ENCODE assay signal across 8 cellular contexts in genomic region chr19:36572593-36573019, GRCh38. TPM values are rescaled to one million over a fixed set of nuclear protein-coding genes. Genes with fewer than 3 reads are reported as not detected.
DNase-seq lines count a peak whose midpoint lies in the region; ATAC-seq and TF ChIP-seq lines count a peak whose summit lies in the region.

No MANE protein-coding gene starts in this region.

- H3K4me1 ChIP-seq in mesodermal cell (ENCODE audit: control insufficient read depth, insufficient read depth, low read length, poor library complexity, severe bottlenecking) = no peaks in the 10 kb centered on the region
- peaks cover 2% of the 10 kb centered on the region for H3K4me1 ChIP-seq in urinary bladder (ENCODE audit: insufficient read depth)

- H3K4me3 ChIP-seq in brain microvascular endothelial cell (ENCODE audit: low read depth, low read length) (peak overlapping the region; percentile 99), mesodermal cell (ENCODE audit: extremely low read depth, insufficient read depth, low read length, poor library complexity, severe bottlenecking) (peak overlapping the region; percentile 95), urinary bladder (ENCODE audit: low read depth, low read length) (peak overlapping the region; percentile 93)

- H3K27ac ChIP-seq in brain microvascular endothelial cell (peak overlapping the region; percentile 82), mesodermal cell (ENCODE audit: low read depth, low read length, severe bottlenecking) (peak overlapping the region; percentile 96), urinary bladder (ENCODE audit: low read depth) (peak overlapping the region; percentile 93)

- TF ChIP-seq CTCF in brain microvascular endothelial cell (IDR thresholded peaks at IDR 0.05; ENCODE audit: low read depth, low read length, missing control alignments) = no peak

- peaks cover 52% of the 10 kb centered on the region for H3K36me3 Mint-ChIP-seq in activated naive CD4-positive, alpha-beta T cell treated with anti-CD3 and anti-CD28 coated beads, Interleukin-2, amount 50 U/mL, for 24 hours

- H3K4me1 Mint-ChIP-seq in activated naive CD4-positive, alpha-beta T cell treated with anti-CD3 and anti-CD28 coated beads, Interleukin-2, amount 50 U/mL, for 24 hours = peaks cover 49% of the 10 kb centered on the region

- peak overlapping the region; percentile 93 for H3K4me3 Mint-ChIP-seq in activated naive CD4-positive, alpha-beta T cell treated with anti-CD3 and anti-CD28 coated beads, Interleukin-2, amount 50 U/mL, for 24 hours

- H3K27ac Mint-ChIP-seq in activated naive CD4-positive, alpha-beta T cell treated with anti-CD3 and anti-CD28 coated beads, Interleukin-2, amount 50 U/mL, for 24 hours = peak overlapping the region; percentile 99

- no peak for ATAC-seq in HG02973 (IDR thresholded peaks at IDR 0.05; ENCODE audit: unreplicated experiment)

- H3K27me3 Mint-ChIP-seq in activated naive CD4-positive, alpha-beta T cell treated with anti-CD3 and anti-CD28 coated beads, Interleukin-2, amount 50 U/mL, for 24 hours = no peaks in the 10 kb centered on the region

- in situ Hi-C loops in brain microvascular endothelial cell (cut with HindIII; ENCODE audit: low pct_ligation_motif_present, low sequenced_read_pairs) = no loop called here

- peaks cover 39% of the 10 kb centered on the region for H3K9me3 ChIP-seq in mesodermal cell (ENCODE audit: control insufficient read depth, low read length)

- WGBS in mesodermal cell (ENCODE audit: insufficient coverage in 2 of 2), 2 experiments = 0 to 8% methylated on average over 6 to 9 of the region's 11 CpGs
- WGBS in urinary bladder = under 1% methylated on average over 11 of the region's 11 CpGs

- peaks cover 11% of the 10 kb centered on the region for H3K9me3 Mint-ChIP-seq in activated naive CD4-positive, alpha-beta T cell treated with anti-CD3 and anti-CD28 coated beads, Interleukin-2, amount 50 U/mL, for 24 hours

- peaks cover 15% of the 10 kb centered on the region for H3K36me3 ChIP-seq in brain microvascular endothelial cell (replicated peaks)
- H3K36me3 ChIP-seq in mesodermal cell (ENCODE audit: control insufficient read depth, insufficient read depth, low read length) = peaks cover 63% of the 10 kb centered on the region
- H3K36me3 ChIP-seq in urinary bladder (ENCODE audit: insufficient read depth) = peaks cover 13% of the 10 kb centered on the region

- DNase-seq in activated naive CD4-positive, alpha-beta T cell treated with anti-CD3 and anti-CD28 coated beads, Interleukin-2, amount 50 U/mL, for 16 hours = no peak
- no peak for DNase-seq in brain microvascular endothelial cell
- no peak for DNase-seq in NCI-H510A treated with DMSO at 0.1 percent for 48 hours (lab: John Stamatoyannopoulos, UW)
- DNase-seq in activated effector memory CD4-positive, alpha-beta T cell treated with anti-CD3 and anti-CD28 coated beads, Interleukin-2, amount 50 U/mL, for 16 hours = no peak

- H3K27me3 ChIP-seq in brain microvascular endothelial cell (replicated peaks) = no peaks in the 10 kb centered on the region

RNA-seq across cellular contexts. Expression of gene ZNF529, which starts 0.5 kb away (rescaled TPM):
- 8.3 TPM for polyA plus RNA-seq in mesodermal cell (2013, experiment 1 of 2)
- 6.6 TPM for polyA plus RNA-seq in mesodermal cell (2013, experiment 2 of 2)
- 36.2 TPM for total RNA-seq in urinary bladder
- 6.4 TPM for polyA plus RNA-seq in urinary bladder

RNA-seq across cellular contexts. Expression of gene ZNF382, which starts 32.5 kb away (rescaled TPM):
- 9.7 TPM for polyA plus RNA-seq in mesodermal cell (2013, experiment 1 of 2)
- polyA plus RNA-seq in mesodermal cell (2013, experiment 2 of 2) = 9.0 TPM
- total RNA-seq in urinary bladder = 30.3 TPM
- 4.2 TPM for polyA plus RNA-seq in urinary bladder

RNA-seq across cellular contexts. Expression of gene ZNF260, which starts 44.5 kb away (rescaled TPM):
- polyA plus RNA-seq in mesodermal cell (2013, experiment 1 of 2) = 14.1 TPM
- 17.4 TPM for polyA plus RNA-seq in mesodermal cell (2013, experiment 2 of 2)
- total RNA-seq in urinary bladder = 52.5 TPM
- 5.7 TPM for polyA plus RNA-seq in urinary bladder
